12 cellular contexts compared by ENCODE assay signal in the genomic region with DNA sequence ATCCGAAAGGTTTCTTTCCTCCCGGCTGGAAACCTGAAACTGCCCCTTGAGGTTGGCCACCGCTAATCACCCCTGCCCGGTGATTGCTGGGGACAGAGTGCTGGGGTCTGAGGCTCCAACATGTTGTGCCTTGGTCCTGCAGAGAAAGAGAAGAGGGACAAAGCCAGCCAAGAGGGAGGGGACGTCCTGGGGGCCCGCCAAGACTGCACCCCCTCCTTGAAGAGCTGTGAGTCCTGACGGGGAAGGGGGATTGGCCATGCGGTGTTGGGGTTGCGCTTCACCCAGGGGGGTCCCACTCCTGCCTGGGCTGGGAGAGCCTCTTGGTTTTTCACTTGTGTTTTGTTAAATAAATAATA. TPM values are rescaled to one million over a fixed set of nuclear protein-coding genes. Genes with fewer than 3 reads are reported as not detected.
A peak's percentile ranks its signal among the peaks of the same experiment; 100 is the strongest.
DNase-seq lines count a peak whose midpoint lies in the region; ATAC-seq, FAIRE-seq and TF ChIP-seq lines count a peak whose summit lies in the region.
"Had no signal": no experiment of that assay in that cellular context is flagged by ENCODE, and none has a peak within 500 bp of the region (broad histone marks: within the 10 kb centered on the region; RNA-seq: fewer than 3 reads in every experiment).

No MANE protein-coding gene starts in this region.

- H3K4me2 ChIP-seq in OCI-LY1 (ENCODE audit: low read length) (peak overlapping the region; percentile 54; the same call in 1 of the 2 replicates), H9 (ENCODE audit: insufficient read depth, insufficient read length, low read length) (no peak overlapping the region)

- no peak overlapping the region for H3K23ac ChIP-seq in H9 (ENCODE audit: insufficient read length, low read depth, low read length)

- no peak overlapping the region for H2AFZ ChIP-seq in OCI-LY1 (ENCODE audit: low read length)
- no peak overlapping the region for H2AFZ ChIP-seq in H9 (ENCODE audit: low read length)

- peak overlapping the region; percentile 78 for H3K27ac ChIP-seq in CD8-positive, alpha-beta T cell (ENCODE audit: low read depth, low read length)
- H3K27ac ChIP-seq in OCI-LY1 (ENCODE audit: low read depth, low read length, poor library complexity, severe bottlenecking) (no peak overlapping the region), caudate nucleus (ENCODE audit: low read depth, low read length) (peak overlapping the region; percentile 97), H9 (ENCODE audit: insufficient read length, low read depth, low read length) (no peak overlapping the region)

- H3K79me2 ChIP-seq in OCI-LY1 (ENCODE audit: insufficient read depth, low read length) (no peaks in the 10 kb centered on the region), H9 (ENCODE audit: insufficient read depth, low read length) (no peaks in the 10 kb centered on the region)

- no peaks in the 10 kb centered on the region for H3K79me1 ChIP-seq in H9 (ENCODE audit: insufficient read depth, low read depth, low read length, poor library complexity, severe bottlenecking)

- no peak overlapping the region for H2BK120ac ChIP-seq in H9 (ENCODE audit: low read depth, low read length, poor library complexity, severe bottlenecking)

- peaks cover 77% of the 10 kb centered on the region for H3K4me1 ChIP-seq in CD8-positive, alpha-beta T cell (ENCODE audit: insufficient read depth, low read length)
- H3K4me1 ChIP-seq in OCI-LY1 (ENCODE audit: insufficient read depth, low read length, severe bottlenecking): peaks cover 45% of the 10 kb centered on the region
- no peaks in the 10 kb centered on the region for H3K4me1 ChIP-seq in H9 (ENCODE audit: insufficient read depth, low read length)

- no peak overlapping the region for H3K4ac ChIP-seq in H9 (ENCODE audit: low read depth, low read length)

- H3K23me2 ChIP-seq in H9 (ENCODE audit: insufficient read length, low read depth, low read length, poor library complexity, severe bottlenecking): no peaks in the 10 kb centered on the region

- CTCF ChIA-PET in CD8-positive, alpha-beta T cell (lab: Charles Lee): interaction anchor here (5.5 to 8.6 kb wide), 2 partner anchors 7 to 16 kb away, joined by 41 to 106 read pairs; a partner anchor contains a TSS

- H3K27ac Mint-ChIP-seq in CD8-positive, alpha-beta T cell: peak overlapping the region; percentile 96
- H3K27ac Mint-ChIP-seq in neural crest cell (ENCODE audit: unreplicated experiment): peak overlapping the region; percentile 81
- H3K27ac Mint-ChIP-seq in H9: peak overlapping the region in 1 of 3 experiments; percentile 50; a peak in 1 of 7 replicates

- H2BK5ac ChIP-seq in H9 (ENCODE audit: insufficient read length, low read length): no peak overlapping the region

- no peaks in the 10 kb centered on the region for H3K9me3 Mint-ChIP-seq in CD8-positive, alpha-beta T cell
- H3K9me3 Mint-ChIP-seq in neural crest cell (no peaks in the 10 kb centered on the region), H9 (no peaks in the 10 kb centered on the region)
- H3K9me3 Mint-ChIP-seq: CD14-positive monocyte had no signal

- intact Hi-C loops in CD8-positive, alpha-beta T cell (cut with DNase I, micrococcal nuclease): loop anchor here (1.0 to 5.0 kb wide), 5 partner anchors 14 to 259 kb away; a partner anchor contains a TSS

- no peak for FAIRE-seq in frontal cortex (lab: Jason Lieb, UNC)

- no peak overlapping the region for H4K8ac ChIP-seq in H9 (replicated peaks; ENCODE audit: insufficient read length, low read depth, low read length)

- H3T11ph ChIP-seq in H9 (ENCODE audit: low read length): no peak overlapping the region

- H2BK20ac ChIP-seq in H9 (ENCODE audit: low read depth, low read length, poor library complexity, severe bottlenecking): no peak overlapping the region

- H3K36me3 Mint-ChIP-seq in CD8-positive, alpha-beta T cell: peaks cover 75% of the 10 kb centered on the region
- H3K36me3 Mint-ChIP-seq in neural crest cell (ENCODE audit: low read depth) (no peaks in the 10 kb centered on the region), H9 (ENCODE audit: insufficient read depth in 1 of 3, low read depth in 3 of 3) (peaks cover 0 to 29% (median 9%) of the 10 kb centered on the region in 3 experiments; a peak in 3 of 7 replicates)

- no peak overlapping the region for H3K18ac ChIP-seq in H9 (ENCODE audit: insufficient read length, low read depth, low read length)

- H3K9ac ChIP-seq in OCI-LY1 (ENCODE audit: low read length) (no peak overlapping the region; the same call in 1 of the 2 replicates), H9 (ENCODE audit: extremely low read depth, insufficient read length, low read length) (no peak overlapping the region)

- H3K36me3 ChIP-seq in CD8-positive, alpha-beta T cell (ENCODE audit: insufficient read depth, low read length): peaks cover 43% of the 10 kb centered on the region
- H3K36me3 ChIP-seq in OCI-LY1 (ENCODE audit: insufficient read depth, low read length): no peaks in the 10 kb centered on the region
- H3K36me3 ChIP-seq: gastrocnemius medialis had no signal

- no peak for TF ChIP-seq CTCF in CD8-positive, alpha-beta T cell (IDR thresholded peaks at IDR 0.05)
- no peak for TF ChIP-seq CTCF in OCI-LY1 (IDR thresholded peaks at IDR 0.05; ENCODE audit: low read length)
- no peak for TF ChIP-seq CTCF in neural crest cell (conservative IDR thresholded peaks at IDR 0.05)
- no peak for TF ChIP-seq CTCF in H9 (conservative IDR thresholded peaks at IDR 0.05)

- DNase-seq in CD8-positive, alpha-beta T cell: peak in 3 of 7 experiments; percentile 33 to 66 (median 43)
- no peak for DNase-seq in caudate nucleus (lab: John Stamatoyannopoulos, UW)
- DNase-seq in neural crest cell (ENCODE audit: low read depth, low spot score): no peak
- no peak for DNase-seq in frontal cortex (ENCODE audit: low spot score in 2 of 2)
- DNase-seq in H9: no peak
- no peak for DNase-seq in KBM-7
- DNase-seq: aorta, gastrocnemius medialis, NCI-H524 had no signal

- H3K9me3 ChIP-seq in CD8-positive, alpha-beta T cell (ENCODE audit: low read length): no peaks in the 10 kb centered on the region
- H3K9me3 ChIP-seq in OCI-LY1 (ENCODE audit: low read length) (no peaks in the 10 kb centered on the region), H9 (ENCODE audit: control insufficient read depth, low read depth, low read length) (no peaks in the 10 kb centered on the region)
- H3K9me3 ChIP-seq: gastrocnemius medialis had no signal

- no peak overlapping the region for H2BK12ac ChIP-seq in H9 (ENCODE audit: insufficient read length, low read depth, low read length)

- H2BK15ac ChIP-seq in H9 (ENCODE audit: low read depth, low read length): no peak overlapping the region

- H3K27me3 Mint-ChIP-seq in CD8-positive, alpha-beta T cell (ENCODE audit: low read depth): no peaks in the 10 kb centered on the region
- H3K27me3 Mint-ChIP-seq in neural crest cell (ENCODE audit: low read depth) (no peaks in the 10 kb centered on the region), H9 (ENCODE audit: low read depth) (no peaks in the 10 kb centered on the region)

- POLR2A ChIA-PET in CD8-positive, alpha-beta T cell (lab: Charles Lee): interaction anchor here (1.1 to 7.7 kb wide), 5 partner anchors 9 to 248 kb away, joined by 3 to 121 read pairs (median 3); a partner anchor contains a TSS

- no peaks in the 10 kb centered on the region for H3F3A ChIP-seq in OCI-LY1 (ENCODE audit: insufficient read depth, low read length)

- no peaks in the 10 kb centered on the region for H3K27me3 ChIP-seq in CD8-positive, alpha-beta T cell (ENCODE audit: insufficient read depth, low read length)
- no peaks in the 10 kb centered on the region for H3K27me3 ChIP-seq in OCI-LY1 (ENCODE audit: insufficient read depth, low read length)
- H3K27me3 ChIP-seq in H9 (ENCODE audit: insufficient read depth, low read length): no peaks in the 10 kb centered on the region
- H3K27me3 ChIP-seq: gastrocnemius medialis had no signal

- ATAC-seq in CD8-positive, alpha-beta T cell: no peak
- ATAC-seq in GM21529 (IDR thresholded peaks at IDR 0.05; ENCODE audit: unreplicated experiment): no peak
- ATAC-seq: gastrocnemius medialis had no signal

- no peak overlapping the region for H3K14ac ChIP-seq in H9 (ENCODE audit: insufficient read depth, low read length)

- H2AK5ac ChIP-seq in H9 (ENCODE audit: insufficient read length, low read length): no peak overlapping the region

- peak overlapping the region; percentile 85 for H3K4me3 ChIP-seq in CD8-positive, alpha-beta T cell (ENCODE audit: low read depth, low read length)
- H3K4me3 ChIP-seq in OCI-LY1 (ENCODE audit: low read depth, low read length, poor library complexity, severe bottlenecking): peak overlapping the region; percentile 37
- H3K4me3 ChIP-seq: gastrocnemius medialis had no signal

- H4K5ac ChIP-seq in H9 (ENCODE audit: insufficient read length, low read depth, low read length): no peak overlapping the region

- H3K4me3 Mint-ChIP-seq in CD8-positive, alpha-beta T cell: peak overlapping the region; percentile 95
- H3K4me3 Mint-ChIP-seq in neural crest cell: peak overlapping the region; percentile 47
- H3K4me3 Mint-ChIP-seq in H9: no peak overlapping the region
- H3K4me3 Mint-ChIP-seq: CD14-positive monocyte had no signal

- H3K4me1 Mint-ChIP-seq in CD8-positive, alpha-beta T cell (ENCODE audit: low read depth): peaks cover 91% of the 10 kb centered on the region
- H3K4me1 Mint-ChIP-seq in neural crest cell (peaks cover 90% of the 10 kb centered on the region), H9 (peaks cover 20 to 35% of the 10 kb centered on the region in 2 experiments)

- in situ Hi-C loops in KBM-7 (cut with MboI; ENCODE audit: low pct_unique_long_range_greater_than_20kb, low sequenced_read_pairs): no loop called here

- H4K91ac ChIP-seq in H9 (ENCODE audit: insufficient read length, low read depth, low read length): no peak overlapping the region

- no CpG with 5 or more reads among the region's 9 CpGs for WGBS in H9 (ENCODE audit: extremely low coverage, insufficient read length, low lambda C conversion rate)

- H3K9me2 ChIP-seq in OCI-LY1 (ENCODE audit: low read depth, low read length): no peaks in the 10 kb centered on the region

- H3K56ac ChIP-seq in H9 (ENCODE audit: insufficient read length, low read depth, low read length): no peak overlapping the region

- H4K20me1 ChIP-seq in OCI-LY1 (ENCODE audit: insufficient read depth, low read length) (no peaks in the 10 kb centered on the region), H9 (ENCODE audit: control insufficient read depth, insufficient read depth, insufficient read length) (no peaks in the 10 kb centered on the region)

RNA-seq across cellular contexts. Expression of a gene that starts 19.5 kb away (rescaled TPM):
- total RNA-seq in CD8-positive, alpha-beta T cell: 10 to 100 TPM; 46.1 to 49.5 TPM
- total RNA-seq in neural crest cell (18.8 and 20.7 TPM in 2 replicates), frontal cortex (1.6 TPM), H9 (2021) (15.7 and 18.9 TPM in 2 replicates)

RNA-seq across cellular contexts. Expression of a gene that starts 53.7 kb away (rescaled TPM):
- 10 to 100 TPM; 24.6 to 25.7 TPM for total RNA-seq in CD8-positive, alpha-beta T cell
- total RNA-seq in neural crest cell: 19.8 and 22.6 TPM in 2 replicates
- total RNA-seq in frontal cortex: 5.3 TPM
- total RNA-seq in H9 (2021): 9.3 and 9.9 TPM in 2 replicates

Comparison
In these comparisons a context has a peak if more than half of its experiments do, and no peak if none do; other contexts are left out.
1. H3K27ac ChIP-seq: peak in CD8-positive, alpha-beta T cell (single experiment) and caudate nucleus (single experiment); none in OCI-LY1 (single experiment) and H9 (single experiment).
2. H3K4me3 Mint-ChIP-seq: peak in CD8-positive, alpha-beta T cell (single experiment) and neural crest cell (single experiment); none in H9 (0 of 2).